In the genomic region with DNA sequence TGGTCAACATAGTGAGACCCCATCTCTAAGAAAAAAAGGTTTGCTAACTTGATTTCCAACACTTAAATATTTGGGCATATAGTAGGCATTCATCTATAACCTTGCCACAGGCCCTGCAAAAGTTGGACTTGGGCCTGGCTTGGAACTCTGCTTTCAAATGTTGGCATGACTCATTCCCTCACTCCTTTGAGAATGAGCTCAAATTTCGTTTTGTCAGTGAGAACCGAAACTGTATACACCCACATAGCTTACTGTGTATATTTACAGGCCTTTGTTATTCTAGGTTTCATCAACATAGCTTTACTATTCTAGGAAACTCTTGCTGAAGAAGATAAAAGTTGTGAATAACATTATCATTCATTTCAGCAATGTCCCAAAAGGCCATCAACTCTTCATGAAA, we compare ENCODE assay signal across 8 cellular contexts.
DNase-seq lines count a peak whose midpoint lies in the region; ATAC-seq and TF ChIP-seq lines count a peak whose summit lies in the region.

No MANE protein-coding gene starts in this region.

- TF ChIP-seq CTCF in GM12864 (IDR thresholded peaks at IDR 0.05; ENCODE audit: low read depth, low read length, missing control alignments) (no peak), right atrium auricular region (IDR thresholded peaks at IDR 0.05) (no peak), BE2C (IDR thresholded peaks at IDR 0.05; ENCODE audit: low read depth, low read length) (no peak)

- no peak overlapping the region for H3K27ac ChIP-seq in caudate nucleus (ENCODE audit: low read depth, low read length)
- H3K27ac ChIP-seq in right atrium auricular region = no peak overlapping the region

- H3K9me3 ChIP-seq in right atrium auricular region (no peaks in the 10 kb centered on the region), BE2C (no peaks in the 10 kb centered on the region)

- H3K36me3 ChIP-seq in right atrium auricular region (no peaks in the 10 kb centered on the region), BE2C (no peaks in the 10 kb centered on the region)

- H3K4me3 ChIP-seq in GM12864 (ENCODE audit: low read depth, low read length) = no peak overlapping the region
- H3K4me3 ChIP-seq in right atrium auricular region = no peak overlapping the region
- no peak overlapping the region for H3K4me3 ChIP-seq in BE2C (ENCODE audit: low read depth, low read length)

- no peaks in the 10 kb centered on the region for H3K4me1 ChIP-seq in right atrium auricular region
- no peaks in the 10 kb centered on the region for H3K4me1 ChIP-seq in BE2C

- H3K27me3 ChIP-seq in right atrium auricular region (no peaks in the 10 kb centered on the region), BE2C (no peaks in the 10 kb centered on the region)

- ATAC-seq in GM21381 (IDR thresholded peaks at IDR 0.05; ENCODE audit: unreplicated experiment) (peak; percentile 100), HG03469 (IDR thresholded peaks at IDR 0.05; ENCODE audit: unreplicated experiment) (peak; percentile 100)

- DNase-seq in GM12864 (ENCODE audit: low read depth) (peak; percentile 71), brain pericyte (ENCODE audit: low read depth, low spot score) (peak; percentile 27), caudate nucleus (lab: John Stamatoyannopoulos, UW) (no peak), right atrium auricular region (ENCODE audit: low spot score) (no peak), NCI-H748 (lab: John Stamatoyannopoulos, UW; ENCODE audit: unreplicated experiment) (no peak), BE2C (no peak)

Comparison
In these comparisons a context has a peak if more than half of its experiments do, and no peak if none do; other contexts are left out.
1. DNase-seq: peak in GM12864 (single experiment) and brain pericyte (single experiment); none in caudate nucleus (0 of 61), right atrium auricular region (single experiment), NCI-H748 (single experiment) and BE2C (single experiment).